Comparison of ENCODE assay signal across 8 cellular contexts in the genomic region with DNA sequence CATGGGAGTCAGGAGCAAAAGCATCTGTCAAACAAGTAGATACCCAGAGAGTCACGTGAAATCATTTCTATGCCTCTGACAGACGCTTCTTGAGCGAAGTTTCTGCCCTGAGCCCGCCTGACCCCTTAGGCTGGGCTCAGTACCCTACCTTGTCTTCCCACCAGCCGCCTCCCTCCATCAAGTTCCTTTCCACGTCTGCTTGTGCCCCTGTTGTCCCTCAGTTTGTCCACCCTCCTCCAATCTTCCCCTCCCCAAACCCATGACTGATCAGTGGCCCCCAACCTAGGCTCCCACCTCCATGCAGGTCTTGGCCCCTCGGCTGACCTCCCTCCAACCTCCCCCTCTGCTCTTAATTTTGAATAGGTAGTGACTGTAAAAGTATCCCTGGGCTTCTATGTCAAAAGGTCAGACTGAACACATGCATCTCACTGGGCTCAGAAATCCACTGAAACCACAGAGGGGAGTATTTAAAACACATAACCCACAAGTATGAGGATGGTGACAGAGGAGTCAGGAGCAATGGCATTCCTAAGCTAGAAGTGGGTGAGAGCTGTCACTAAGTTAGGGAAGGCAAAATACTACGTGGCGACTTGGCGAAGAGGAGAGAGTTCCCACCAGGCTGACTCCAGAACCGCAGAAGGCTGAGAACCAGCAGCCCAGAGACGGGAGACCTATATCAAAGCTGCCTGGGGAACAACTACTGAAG. TPM values are rescaled to one million over a fixed set of nuclear protein-coding genes. Genes with fewer than 3 reads are reported as not detected.
DNase-seq lines count a peak whose midpoint lies in the region; TF ChIP-seq lines count a peak whose summit lies in the region.
"Had no signal": no experiment of that assay in that cellular context is flagged by ENCODE, and none has a peak within 500 bp of the region (broad histone marks: within the 10 kb centered on the region; RNA-seq: fewer than 3 reads in every experiment).

No MANE protein-coding gene starts in this region.

- H3K36me3 ChIP-seq in skeletal muscle satellite cell (ENCODE audit: insufficient read depth, low read length), result peaks cover 31% of the 10 kb centered on the region

- H3K27me3 ChIP-seq in skeletal muscle satellite cell (ENCODE audit: control insufficient read depth, insufficient read depth, low read length), result no peaks in the 10 kb centered on the region

- peaks cover 9% of the 10 kb centered on the region for H3K27me3 Mint-ChIP-seq in endothelial cell (ENCODE audit: unreplicated experiment)

- no peak overlapping the region for H3K4me3 ChIP-seq in skeletal muscle satellite cell (ENCODE audit: low read length)

- DNase-seq in GM04503 (ENCODE audit: low read depth), result peak; percentile 65
- peak; percentile 27 for DNase-seq in OCI-M1 (lab: John Stamatoyannopoulos, UW)
- DNase-seq in endothelial cell (ENCODE audit: low spot score), result no peak
- DNase-seq in NCI-H526 treated with DMSO at 0.1 percent for 48 hours (lab: John Stamatoyannopoulos, UW), result no peak
- no peak for DNase-seq in iPS-NIHi11 (ENCODE audit: low spot score)
- DNase-seq in activated gamma-delta T cell treated with Interleukin-2 at 50 U/mL for 16 hours, result no peak
- DNase-seq: dermis blood vessel endothelial cell had no signal

- no peaks in the 10 kb centered on the region for H3K9me3 Mint-ChIP-seq in endothelial cell (ENCODE audit: unreplicated experiment)

- no peaks in the 10 kb centered on the region for H3K9me3 ChIP-seq in skeletal muscle satellite cell (replicated peaks; ENCODE audit: low read length)

- peaks cover 10% of the 10 kb centered on the region for H3K36me3 Mint-ChIP-seq in endothelial cell (ENCODE audit: low read depth, unreplicated experiment)

- peaks cover 8% of the 10 kb centered on the region for H3K4me1 Mint-ChIP-seq in endothelial cell (ENCODE audit: unreplicated experiment)

- H3K4me3 Mint-ChIP-seq in endothelial cell (ENCODE audit: unreplicated experiment), result peak overlapping the region; percentile 47

- H3K4me1 ChIP-seq in skeletal muscle satellite cell (ENCODE audit: control insufficient read depth, insufficient read depth, low read length), result peaks cover 19% of the 10 kb centered on the region

- H3K9ac ChIP-seq in skeletal muscle satellite cell (ENCODE audit: low read depth, low read length), result no peak overlapping the region

- no peak for TF ChIP-seq CTCF in endothelial cell (IDR thresholded peaks at IDR 0.05; ENCODE audit: unreplicated experiment)

- H3K27ac Mint-ChIP-seq in endothelial cell (ENCODE audit: unreplicated experiment), result peak overlapping the region; percentile 79

- peak overlapping the region; percentile 90 for H3K4me2 ChIP-seq in skeletal muscle satellite cell (ENCODE audit: low read length)

RNA-seq across cellular contexts. Expression of a gene that starts 1.7 kb away (rescaled TPM):
- total RNA-seq in endothelial cell (ENCODE audit: unreplicated experiment), result 9.9 TPM
- total RNA-seq in skeletal muscle satellite cell (2012; rRNA removed), result 7.0 and 7.4 TPM in 2 replicates

RNA-seq across cellular contexts. Expression of a gene that starts 7.6 kb away (rescaled TPM):
- total RNA-seq in endothelial cell (ENCODE audit: unreplicated experiment), result 10.5 TPM
- 16.0 and 16.2 TPM in 2 replicates for total RNA-seq in skeletal muscle satellite cell (2012; rRNA removed)

RNA-seq across cellular contexts. Expression of a gene that starts 23.0 kb away (rescaled TPM):
- 5.2 TPM for total RNA-seq in endothelial cell (ENCODE audit: unreplicated experiment)
- total RNA-seq in skeletal muscle satellite cell (2012; rRNA removed), result 12.2 and 14.2 TPM in 2 replicates

RNA-seq across cellular contexts. Expression of a gene that starts 34.5 kb away (rescaled TPM):
- 1.2 TPM for total RNA-seq in endothelial cell (ENCODE audit: unreplicated experiment)
- total RNA-seq in skeletal muscle satellite cell (2012; rRNA removed), result 7.1 and 10.0 TPM in 2 replicates

RNA-seq across cellular contexts. Expression of a gene that starts 37.3 kb away (rescaled TPM):
- total RNA-seq in endothelial cell (ENCODE audit: unreplicated experiment), result 4.7 TPM
- total RNA-seq in skeletal muscle satellite cell (2012; rRNA removed), result 3.0 and 5.9 TPM in 2 replicates

Comparison
In these comparisons a context has a peak if more than half of its experiments do, and no peak if none do; other contexts are left out.
1. DNase-seq: peak in GM04503 (single experiment) and OCI-M1 (single experiment); none in endothelial cell (single experiment), NCI-H526 treated with DMSO at 0.1 percent for 48 hours (single experiment), iPS-NIHi11 (single experiment) and activated gamma-delta T cell treated with Interleukin-2 at 50 U/mL for 16 hours (single experiment).